In the genomic region with DNA sequence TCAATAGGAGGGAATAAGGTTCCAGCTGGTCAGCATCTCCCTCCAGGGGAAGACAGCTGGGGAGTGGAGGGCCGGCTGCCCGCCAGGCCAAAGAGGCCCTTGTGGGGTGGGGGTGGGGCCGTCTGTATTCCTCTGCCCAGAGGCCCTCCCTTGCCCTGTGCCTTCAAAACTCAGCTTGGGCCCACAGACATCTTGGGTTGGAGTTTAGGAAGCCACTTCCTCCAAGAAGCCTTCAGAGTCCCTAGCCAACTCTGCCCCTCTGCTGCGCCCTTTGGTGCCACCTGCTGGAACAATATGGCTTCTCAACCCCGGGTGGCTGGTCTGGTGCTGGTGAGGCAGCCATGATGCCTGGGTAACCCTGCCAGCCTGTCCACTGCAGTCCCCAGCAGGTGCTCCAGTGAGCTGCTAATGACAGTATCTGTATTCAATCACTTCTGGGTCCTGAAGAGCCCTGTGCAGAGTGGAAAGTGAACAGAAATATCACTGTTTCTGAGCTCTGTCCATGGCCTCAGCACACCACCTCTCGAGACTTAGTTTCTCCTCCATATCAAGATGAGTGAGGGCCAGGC, we compare ENCODE assay signal across 8 cellular contexts. TPM values are rescaled to one million over a fixed set of nuclear protein-coding genes. Genes with fewer than 3 reads are reported as not detected.
DNase-seq lines count a peak whose midpoint lies in the region; ATAC-seq, FAIRE-seq and TF ChIP-seq lines count a peak whose summit lies in the region.

No MANE protein-coding gene starts in this region.

- H4K20me1 ChIP-seq in keratinocyte (ENCODE audit: control insufficient read depth, extremely low read depth, insufficient read depth, low read length) = peaks cover 7% of the 10 kb centered on the region

- CTCF ChIA-PET in activated naive CD4-positive, alpha-beta T cell treated with anti-CD3 and anti-CD28 coated beads for 36 hours (lab: Charles Lee) = interaction anchor here (0.6 to 5.9 kb wide), 25 partner anchors 9 to 270 kb away, joined by 3 to 60 read pairs (median 4); partner anchors contain the start of gene ATP6V0D1

- dilution Hi-C loops in keratinocyte (cut with MboI; ENCODE audit: extremely low pct_ligation_motif_present, low sequenced_read_pairs) = no loop called here

- H3K9me3 Mint-ChIP-seq in activated naive CD4-positive, alpha-beta T cell treated with anti-CD3 and anti-CD28 coated beads for 36 hours = no peaks in the 10 kb centered on the region

- no peaks in the 10 kb centered on the region for H3K4me1 Mint-ChIP-seq in activated naive CD4-positive, alpha-beta T cell treated with anti-CD3 and anti-CD28 coated beads for 36 hours (ENCODE audit: low read depth)

- TF ChIP-seq CTCF in RWPE2 (IDR thresholded peaks at IDR 0.05; ENCODE audit: poor library complexity, severe bottlenecking) (peak; percentile 34), keratinocyte (optimal IDR thresholded peaks at IDR 0.05 in 1 of 3, IDR thresholded peaks at IDR 0.05 in 1 of 3, conservative IDR thresholded peaks at IDR 0.05 in 1 of 3; ENCODE audit: extremely low read depth in 1 of 3, insufficient read depth in 2 of 3, low read length in 3 of 3) (peak; percentile 33 to 70 (median 41))

- no peak overlapping the region for H3K9ac ChIP-seq in keratinocyte (ENCODE audit: control insufficient read depth, extremely low read depth, insufficient read depth, low read length)

- no peak overlapping the region for H2AFZ ChIP-seq in keratinocyte (ENCODE audit: control insufficient read depth, low read length)

- H3K4me2 ChIP-seq in keratinocyte (ENCODE audit: control insufficient read depth, extremely low read depth, insufficient read depth, low read depth, low read length) = no peak overlapping the region

- no peak overlapping the region for H3K4me3 Mint-ChIP-seq in activated naive CD4-positive, alpha-beta T cell treated with anti-CD3 and anti-CD28 coated beads for 36 hours

- H3K9me3 ChIP-seq in RWPE2 (ENCODE audit: severe bottlenecking) = no peaks in the 10 kb centered on the region
- H3K9me3 ChIP-seq in keratinocyte (ENCODE audit: control insufficient read depth, low read depth, low read length) = no peaks in the 10 kb centered on the region

- intact Hi-C loops in activated naive CD4-positive, alpha-beta T cell treated with anti-CD3 and anti-CD28 coated beads for 36 hours (cut with micrococcal nuclease) = loop anchor here (1.0 to 10.0 kb wide), 3 partner anchors 19 to 473 kb away; no protein-coding TSS in a partner anchor
- intact Hi-C loops in sciatic nerve (cut with DNase I) = no loop called here

- no peaks in the 10 kb centered on the region for H3K27me3 Mint-ChIP-seq in activated naive CD4-positive, alpha-beta T cell treated with anti-CD3 and anti-CD28 coated beads for 36 hours (ENCODE audit: low read depth)

- in situ Hi-C loops in ACHN (cut with HindIII; ENCODE audit: low pct_ligation_motif_present, low pct_unique_long_range_greater_than_20kb, low sequenced_read_pairs) = no loop called here

- no peaks in the 10 kb centered on the region for H3K9me1 ChIP-seq in keratinocyte (ENCODE audit: control insufficient read depth, extremely low read depth, insufficient read depth, low read length)

- ATAC-seq in GM18867 (IDR thresholded peaks at IDR 0.05; ENCODE audit: unreplicated experiment) (peak; percentile 62), RWPE2 (ENCODE audit: low read depth) (no peak; the same call in 2 of the 3 replicates), sciatic nerve (no peak), HG03139 (IDR thresholded peaks at IDR 0.05; ENCODE audit: unreplicated experiment) (no peak)

- no peaks in the 10 kb centered on the region for H3K79me2 ChIP-seq in keratinocyte (ENCODE audit: control insufficient read depth, insufficient read depth, low read length)

- DNase-seq in ACHN = peak; percentile 72
- no peak for DNase-seq in RWPE2 (ENCODE audit: low spot score)
- peak; percentile 90 for DNase-seq in activated naive CD4-positive, alpha-beta T cell treated with anti-CD3 and anti-CD28 coated beads for 36 hours
- DNase-seq in keratinocyte (ENCODE audit: low read depth, low spot score) = no peak
- peak; percentile 31 to 42 (median 40) for DNase-seq in stimulated activated CD4-positive, alpha-beta T cell treated with anti-CD3 and anti-CD28 coated beads, TNF-alpha, amount 100 ng/mL, for 4 hours (ENCODE audit: low read depth in 3 of 3)
- no peak for DNase-seq in sciatic nerve (ENCODE audit: low spot score)

- H3K4me3 ChIP-seq in RWPE2 (ENCODE audit: severe bottlenecking) (no peak overlapping the region), keratinocyte (ENCODE audit: control insufficient read depth in 2 of 3, extremely low read depth in 1 of 3, insufficient read depth in 2 of 3, low read depth in 1 of 3, low read length in 3 of 3) (no peak overlapping the region)

- no peaks in the 10 kb centered on the region for H3K36me3 Mint-ChIP-seq in activated naive CD4-positive, alpha-beta T cell treated with anti-CD3 and anti-CD28 coated beads for 36 hours (ENCODE audit: low read depth)

- H3K4me1 ChIP-seq in RWPE2 (ENCODE audit: insufficient read depth, poor library complexity, severe bottlenecking) (no peaks in the 10 kb centered on the region), keratinocyte (ENCODE audit: control insufficient read depth, extremely low read depth, insufficient read depth, low read length) (no peaks in the 10 kb centered on the region)

- H3K36me3 ChIP-seq in RWPE2 (ENCODE audit: low read depth) = peaks cover 10% of the 10 kb centered on the region
- peaks cover 6 to 25% of the 10 kb centered on the region in 2 experiments for H3K36me3 ChIP-seq in keratinocyte (ENCODE audit: control insufficient read depth in 2 of 2, extremely low read depth in 1 of 2, insufficient read depth in 2 of 2, low read length in 2 of 2)

- H3K27ac ChIP-seq in RWPE2 (ENCODE audit: poor library complexity, severe bottlenecking) = no peak overlapping the region
- H3K27ac ChIP-seq in keratinocyte (ENCODE audit: control insufficient read depth, insufficient read depth, low read length) = no peak overlapping the region

- no peak overlapping the region for H3K27ac Mint-ChIP-seq in activated naive CD4-positive, alpha-beta T cell treated with anti-CD3 and anti-CD28 coated beads for 36 hours

- FAIRE-seq in keratinocyte (lab: Jason Lieb, UNC) = no peak

- H3K27me3 ChIP-seq in RWPE2 (ENCODE audit: insufficient read depth, poor library complexity, severe bottlenecking) (no peaks in the 10 kb centered on the region), keratinocyte (ENCODE audit: control insufficient read depth, extremely low read depth, insufficient read depth, low read length) (no peaks in the 10 kb centered on the region)

RNA-seq across cellular contexts. Expression of gene HSD11B2, which starts 16.7 kb away (rescaled TPM):
- total RNA-seq in activated naive CD4-positive, alpha-beta T cell treated with anti-CD3 and anti-CD28 coated beads for 36 hours = 1 to 10 TPM in 1 of 2 experiments, under 1 TPM in 1; 0.86 to 1.1 TPM
- 0.59 to 2.4 TPM (median 0.93 TPM) in 3 replicates for polyA plus RNA-seq in keratinocyte
- polyA plus RNA-seq in keratinocyte (2011; ENCODE audit: low read depth) = 1.7 TPM
- 0.64 and 0.65 TPM in 2 replicates for polyA plus RNA-seq in keratinocyte (2011; cell fraction: cytosol; rRNA removed)
- polyA plus RNA-seq in keratinocyte (2011; cell fraction: nucleus; rRNA removed) = 4.9 and 6.1 TPM in 2 replicates
- polyA plus RNA-seq in keratinocyte (2012; ENCODE audit: low replicate concordance) = 0.72 and 5.8 TPM in 2 replicates
- 0.48 to 1.4 TPM (median 1.1 TPM) in 3 replicates for polyA minus RNA-seq in keratinocyte
- 0.96 TPM for polyA minus RNA-seq in keratinocyte (2011; cell fraction: cytosol; rRNA and poly(A)+ RNA removed)
- polyA minus RNA-seq in keratinocyte (2011; cell fraction: nucleus; rRNA and poly(A)+ RNA removed) = 0.74 and 1.6 TPM in 2 replicates
- 0.53 TPM for total RNA-seq in sciatic nerve

RNA-seq across cellular contexts. Expression of gene ZDHHC1, which starts 31.3 kb away (rescaled TPM):
- total RNA-seq in activated naive CD4-positive, alpha-beta T cell treated with anti-CD3 and anti-CD28 coated beads for 36 hours = under 1 TPM; 0.12 to 0.32 TPM
- polyA plus RNA-seq in keratinocyte = 1.1 to 3.2 TPM (median 1.8 TPM) in 3 replicates
- 2.5 TPM for polyA plus RNA-seq in keratinocyte (2011; ENCODE audit: low read depth)
- 2.5 and 3.4 TPM in 2 replicates for polyA plus RNA-seq in keratinocyte (2011; cell fraction: cytosol; rRNA removed)
- polyA plus RNA-seq in keratinocyte (2011; cell fraction: nucleus; rRNA removed) = 6.3 and 9.1 TPM in 2 replicates
- 2.9 and 3.1 TPM in 2 replicates for polyA plus RNA-seq in keratinocyte (2012; ENCODE audit: low replicate concordance)
- 2.0 to 5.0 TPM (median 2.8 TPM) in 3 replicates for polyA minus RNA-seq in keratinocyte
- polyA minus RNA-seq in keratinocyte (2011; cell fraction: cytosol; rRNA and poly(A)+ RNA removed) = 4.8 TPM
- polyA minus RNA-seq in keratinocyte (2011; cell fraction: nucleus; rRNA and poly(A)+ RNA removed) = 4.3 and 7.5 TPM in 2 replicates
- 16.3 TPM for total RNA-seq in sciatic nerve

RNA-seq across cellular contexts. Expression of gene ATP6V0D1, which starts 33.4 kb away (rescaled TPM):
- 10 to 100 TPM; 11.9 to 15.3 TPM for total RNA-seq in activated naive CD4-positive, alpha-beta T cell treated with anti-CD3 and anti-CD28 coated beads for 36 hours
- 97.1 to 199 TPM (median 117 TPM) in 3 replicates for polyA plus RNA-seq in keratinocyte
- polyA plus RNA-seq in keratinocyte (2011; ENCODE audit: low read depth) = 168 TPM
- 154 and 187 TPM in 2 replicates for polyA plus RNA-seq in keratinocyte (2011; cell fraction: cytosol; rRNA removed)
- polyA plus RNA-seq in keratinocyte (2011; cell fraction: nucleus; rRNA removed) = 147 and 159 TPM in 2 replicates
- 121 and 126 TPM in 2 replicates for polyA plus RNA-seq in keratinocyte (2012; ENCODE audit: low replicate concordance)
- polyA minus RNA-seq in keratinocyte = 236 to 343 TPM (median 341 TPM) in 3 replicates
- 226 TPM for polyA minus RNA-seq in keratinocyte (2011; cell fraction: cytosol; rRNA and poly(A)+ RNA removed)
- 86.6 and 86.8 TPM in 2 replicates for polyA minus RNA-seq in keratinocyte (2011; cell fraction: nucleus; rRNA and poly(A)+ RNA removed)
- 46.4 TPM for total RNA-seq in sciatic nerve

RNA-seq across cellular contexts. Expression of gene AGRP, which starts 35.8 kb away (rescaled TPM):
- not detected for total RNA-seq in activated naive CD4-positive, alpha-beta T cell treated with anti-CD3 and anti-CD28 coated beads for 36 hours
- polyA plus RNA-seq in keratinocyte = not detected in 3 replicates
- polyA plus RNA-seq in keratinocyte (2011; ENCODE audit: low read depth) = not detected
- not detected in 2 replicates for polyA plus RNA-seq in keratinocyte (2011; cell fraction: cytosol; rRNA removed)
- polyA plus RNA-seq in keratinocyte (2011; cell fraction: nucleus; rRNA removed) = not detected in 2 replicates
- not detected in 2 replicates for polyA plus RNA-seq in keratinocyte (2012; ENCODE audit: low replicate concordance)
- not detected in 3 replicates for polyA minus RNA-seq in keratinocyte
- not detected for polyA minus RNA-seq in keratinocyte (2011; cell fraction: cytosol; rRNA and poly(A)+ RNA removed)
- polyA minus RNA-seq in keratinocyte (2011; cell fraction: nucleus; rRNA and poly(A)+ RNA removed) = not detected in 2 replicates
- total RNA-seq in sciatic nerve = not detected

RNA-seq across cellular contexts. Expression of gene TPPP3, which starts 54.3 kb away (rescaled TPM):
- not detected for total RNA-seq in activated naive CD4-positive, alpha-beta T cell treated with anti-CD3 and anti-CD28 coated beads for 36 hours
- polyA plus RNA-seq in keratinocyte = 0.37 to 0.96 TPM in 2 of 3 replicates, not detected in the other
- polyA plus RNA-seq in keratinocyte (2011; ENCODE audit: low read depth) = 1.1 TPM
- not detected in 2 replicates for polyA plus RNA-seq in keratinocyte (2011; cell fraction: cytosol; rRNA removed)
- polyA plus RNA-seq in keratinocyte (2011; cell fraction: nucleus; rRNA removed) = 0.11 and 0.17 TPM in 2 replicates
- polyA plus RNA-seq in keratinocyte (2012; ENCODE audit: low replicate concordance) = 0.10 and 0.79 TPM in 2 replicates
- polyA minus RNA-seq in keratinocyte = 0.16 TPM in 1 of 3 replicates, not detected in the others
- not detected for polyA minus RNA-seq in keratinocyte (2011; cell fraction: cytosol; rRNA and poly(A)+ RNA removed)
- 0.42 TPM in 1 of 2 replicates, not detected in the other for polyA minus RNA-seq in keratinocyte (2011; cell fraction: nucleus; rRNA and poly(A)+ RNA removed)
- 12.5 TPM for total RNA-seq in sciatic nerve

Comparison
In these comparisons a context has a peak if more than half of its experiments do, and no peak if none do; other contexts are left out.
1. DNase-seq: peak in ACHN (single experiment), activated naive CD4-positive, alpha-beta T cell treated with anti-CD3 and anti-CD28 coated beads for 36 hours (single experiment) and stimulated activated CD4-positive, alpha-beta T cell treated with anti-CD3 and anti-CD28 coated beads, TNF-alpha, amount 100 ng/mL, for 4 hours (3 of 3); none in RWPE2 (single experiment), keratinocyte (single experiment) and sciatic nerve (single experiment).
2. RNA of gene ZDHHC1, which starts 31.3 kb away (total RNA-seq): 16.3 TPM in sciatic nerve (single experiment); 0.12 to 0.32 TPM in activated naive CD4-positive, alpha-beta T cell treated with anti-CD3 and anti-CD28 coated beads for 36 hours; every median in the first group is over 10 times any median in the second.